In the genomic region with DNA sequence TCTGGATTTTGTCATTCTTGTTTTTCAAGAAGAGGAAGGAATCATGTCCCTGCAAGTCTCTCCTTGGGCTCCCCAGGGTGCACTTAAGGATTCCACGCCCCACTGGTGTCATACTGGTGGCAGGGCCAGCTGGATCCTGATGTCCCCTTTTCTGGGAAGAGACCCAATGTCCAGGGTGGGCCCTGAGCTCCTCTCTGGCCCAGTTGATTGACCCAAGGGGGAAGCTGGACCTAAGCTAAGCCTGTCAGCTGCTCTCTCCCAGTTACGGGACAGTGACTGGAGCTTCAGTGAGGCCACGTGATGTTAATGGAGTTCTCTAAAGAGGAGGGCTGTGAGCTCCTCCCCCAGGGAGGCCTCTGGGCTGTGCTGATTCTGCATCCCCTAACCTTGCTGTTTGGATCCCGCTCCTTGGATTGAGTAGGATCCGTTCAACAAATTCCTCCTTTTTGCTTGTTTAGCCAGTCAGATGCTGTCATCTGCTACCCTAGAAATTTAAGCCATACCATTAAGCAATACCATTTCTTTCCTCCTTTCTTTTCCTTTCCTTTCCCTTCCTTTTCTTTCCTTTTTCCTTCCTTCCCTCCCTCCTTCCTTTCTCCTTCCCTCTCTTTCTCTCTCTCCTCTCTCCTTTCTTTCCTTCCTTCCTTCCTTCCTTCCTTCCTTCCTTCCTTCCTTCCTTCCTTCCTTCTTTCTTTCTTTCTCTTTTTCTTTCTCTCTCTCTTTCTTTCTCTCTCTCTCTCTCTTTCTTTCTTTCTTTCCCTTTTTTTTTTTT, we compare ENCODE assay signal across 32 cellular contexts. TPM values are rescaled to one million over a fixed set of nuclear protein-coding genes. Genes with fewer than 3 reads are reported as not detected.
A peak's percentile ranks its signal among the peaks of the same experiment; 100 is the strongest.
DNase-seq lines count a peak whose midpoint lies in the region; ATAC-seq and TF ChIP-seq lines count a peak whose summit lies in the region.
"Had no signal": no experiment of that assay in that cellular context is flagged by ENCODE, and none has a peak within 500 bp of the region (broad histone marks: within the 10 kb centered on the region; RNA-seq: fewer than 3 reads in every experiment).

No MANE protein-coding gene starts in this region.

- H3K9me2 ChIP-seq in SK-N-SH = no peaks in the 10 kb centered on the region

- H3K9ac ChIP-seq in SK-N-SH = no peak overlapping the region

- no peak overlapping the region for H3K27ac Mint-ChIP-seq in WTC11
- H3K27ac Mint-ChIP-seq in stimulated activated memory B cell treated with anti-CD40 and anti-IgM and Interleukin-4, amounts not matched to agents 10 μg/mL and 1 μg/mL and 100 μg/mL, for 72 hours = no peak overlapping the region
- H3K27ac Mint-ChIP-seq in activated CD8-positive, alpha-beta T cell treated with anti-CD3 and anti-CD28 coated beads, Interleukin-2, amount 10 ng/mL, durations not matched to agents 7 days and 5 days = no peak overlapping the region
- H3K27ac Mint-ChIP-seq: activated naive CD8-positive, alpha-beta T cell; mesothelial cell of epicardium; naive B cell; type B pancreatic cell had no signal

- H3K9me3 ChIP-seq in SK-N-SH = no peaks in the 10 kb centered on the region
- H3K9me3 ChIP-seq: psoas muscle had no signal

- POLR2A ChIA-PET in SK-N-SH (lab: Yijun Ruan, JAX) = no interaction called here
- POLR2A ChIA-PET in WTC11 (lab: Charles Lee) = no interaction called here
- POLR2A ChIA-PET in activated CD8-positive, alpha-beta T cell treated with anti-CD3 and anti-CD28 coated beads, Interleukin-2, amount 10 ng/mL, durations not matched to agents 7 days and 5 days (lab: Charles Lee) = no interaction called here

- CTCF ChIA-PET in SK-N-SH (lab: Yijun Ruan, JAX) = interaction anchor here (1.4 kb wide), 1 partner anchor 10 kb away, joined by 4 read pairs; no protein-coding TSS in a partner anchor
- CTCF ChIA-PET in WTC11 (lab: Charles Lee) = interaction anchor here (0.5 to 0.9 kb wide), 5 partner anchors 11 to 1104 kb away, joined by 3 to 4 read pairs (median 3); no protein-coding TSS in a partner anchor
- CTCF ChIA-PET in activated CD8-positive, alpha-beta T cell treated with anti-CD3 and anti-CD28 coated beads, Interleukin-2, amount 10 ng/mL, durations not matched to agents 7 days and 5 days (lab: Charles Lee) = no interaction called here

- H3K27ac ChIP-seq in SK-N-SH (ENCODE audit: low read depth in 2 of 2, low read length in 1 of 2) = no peak overlapping the region
- H3K27ac ChIP-seq: 22Rv1, breast epithelium, C4-2B, psoas muscle, VCaP had no signal

- H3K9me3 Mint-ChIP-seq in WTC11 = peaks cover 13% of the 10 kb centered on the region
- H3K9me3 Mint-ChIP-seq in stimulated activated memory B cell treated with anti-CD40 and anti-IgM and Interleukin-4, amounts not matched to agents 10 μg/mL and 1 μg/mL and 100 μg/mL, for 72 hours = peaks cover 3% of the 10 kb centered on the region
- peaks cover 4% of the 10 kb centered on the region for H3K9me3 Mint-ChIP-seq in activated CD8-positive, alpha-beta T cell treated with anti-CD3 and anti-CD28 coated beads, Interleukin-2, amount 10 ng/mL, durations not matched to agents 7 days and 5 days (ENCODE audit: insufficient read depth)
- H3K9me3 Mint-ChIP-seq: type B pancreatic cell had no signal

- no peak overlapping the region for H2AFZ ChIP-seq in SK-N-SH (ENCODE audit: low read depth)

- H3K36me3 Mint-ChIP-seq in WTC11 = no peaks in the 10 kb centered on the region
- H3K36me3 Mint-ChIP-seq in stimulated activated memory B cell treated with anti-CD40 and anti-IgM and Interleukin-4, amounts not matched to agents 10 μg/mL and 1 μg/mL and 100 μg/mL, for 72 hours = no peaks in the 10 kb centered on the region
- H3K36me3 Mint-ChIP-seq in activated CD8-positive, alpha-beta T cell treated with anti-CD3 and anti-CD28 coated beads, Interleukin-2, amount 10 ng/mL, durations not matched to agents 7 days and 5 days (ENCODE audit: low read depth) = no peaks in the 10 kb centered on the region
- H3K36me3 Mint-ChIP-seq: activated naive CD8-positive, alpha-beta T cell; mesothelial cell of epicardium; type B pancreatic cell had no signal

- H3K4me3 Mint-ChIP-seq in WTC11 = no peak overlapping the region
- no peak overlapping the region for H3K4me3 Mint-ChIP-seq in stimulated activated memory B cell treated with anti-CD40 and anti-IgM and Interleukin-4, amounts not matched to agents 10 μg/mL and 1 μg/mL and 100 μg/mL, for 72 hours
- H3K4me3 Mint-ChIP-seq in activated CD8-positive, alpha-beta T cell treated with anti-CD3 and anti-CD28 coated beads, Interleukin-2, amount 10 ng/mL, durations not matched to agents 7 days and 5 days = no peak overlapping the region
- H3K4me3 Mint-ChIP-seq: activated naive CD8-positive, alpha-beta T cell; mesothelial cell of epicardium; naive B cell; type B pancreatic cell had no signal

- TF ChIP-seq CTCF in SK-N-SH (IDR thresholded peaks at IDR 0.05) (no peak), WTC11 (IDR thresholded peaks at IDR 0.05) (no peak)

- peaks cover 29% of the 10 kb centered on the region for H3K27me3 Mint-ChIP-seq in WTC11 (ENCODE audit: low read depth)
- H3K27me3 Mint-ChIP-seq in stimulated activated memory B cell treated with anti-CD40 and anti-IgM and Interleukin-4, amounts not matched to agents 10 μg/mL and 1 μg/mL and 100 μg/mL, for 72 hours = peaks cover 20% of the 10 kb centered on the region
- H3K27me3 Mint-ChIP-seq in activated CD8-positive, alpha-beta T cell treated with anti-CD3 and anti-CD28 coated beads, Interleukin-2, amount 10 ng/mL, durations not matched to agents 7 days and 5 days (ENCODE audit: low read depth) = peaks cover 10% of the 10 kb centered on the region

- peaks cover 83% of the 10 kb centered on the region for H3K27me3 ChIP-seq in SK-N-SH (ENCODE audit: insufficient read depth)
- H3K27me3 ChIP-seq: breast epithelium had no signal

- no peaks in the 10 kb centered on the region for H3K36me3 ChIP-seq in SK-N-SH (replicated peaks in 1 of 2; ENCODE audit: control insufficient read depth in 1 of 2, insufficient read depth in 2 of 2, low read length in 1 of 2)
- H3K36me3 ChIP-seq: breast epithelium had no signal

- H3K79me2 ChIP-seq in SK-N-SH (ENCODE audit: insufficient read depth) = no peaks in the 10 kb centered on the region

- H3K4me1 Mint-ChIP-seq in WTC11 = no peaks in the 10 kb centered on the region
- no peaks in the 10 kb centered on the region for H3K4me1 Mint-ChIP-seq in stimulated activated memory B cell treated with anti-CD40 and anti-IgM and Interleukin-4, amounts not matched to agents 10 μg/mL and 1 μg/mL and 100 μg/mL, for 72 hours
- H3K4me1 Mint-ChIP-seq in activated CD8-positive, alpha-beta T cell treated with anti-CD3 and anti-CD28 coated beads, Interleukin-2, amount 10 ng/mL, durations not matched to agents 7 days and 5 days (ENCODE audit: low read depth) = no peaks in the 10 kb centered on the region
- H3K4me1 Mint-ChIP-seq: mesothelial cell of epicardium, naive B cell had no signal

- H3F3A ChIP-seq in SK-N-SH (replicated peaks; ENCODE audit: insufficient read depth) = no peaks in the 10 kb centered on the region

- no peaks in the 10 kb centered on the region for H4K20me1 ChIP-seq in SK-N-SH (ENCODE audit: insufficient read depth)

- no peak for TF ChIP-seq EP300 in SK-N-SH (IDR thresholded peaks at IDR 0.05; ENCODE audit: borderline replicate concordance in 1 of 2, low read depth in 1 of 2, low read length in 1 of 2)

- H3K4me2 ChIP-seq in SK-N-SH = no peak overlapping the region

- DNase-seq in SK-N-SH = no peak
- DNase-seq in WTC11 (ENCODE audit: low spot score) = no peak
- peak; percentile 60 for DNase-seq in iPS-NIHi7 (ENCODE audit: extremely low spot score)
- no peak for DNase-seq in mucosa of gallbladder (ENCODE audit: low spot score)
- no peak for DNase-seq in activated CD8-positive, alpha-beta T cell treated with anti-CD3 and anti-CD28 coated beads, Interleukin-2, amount 10 ng/mL, durations not matched to agents 7 days and 5 days
- DNase-seq: activated CD4-positive, alpha-beta T cell treated with anti-CD3 and anti-CD28 coated beads for 4 hours; activated CD8-positive, alpha-beta memory T cell treated with anti-CD3 and anti-CD28 coated beads for 24 hours; activated effector memory CD4-positive, alpha-beta T cell treated with anti-CD3 and anti-CD28 coated beads, Interleukin-2, amount 50 U/mL, for 16 hours; activated T-cell treated with anti-CD3 and anti-CD28 coated beads for 4 hours; DND-41; hypothalamus; Karpas-422; left colon; naive B cell; NCI-H1436 treated with DMSO at 0.1 percent for 48 hours; NCI-H2081 treated with DMSO at 0.1 percent for 48 hours; NCI-H345; SIG-M5; stimulated activated CD4-positive, alpha-beta T cell treated with anti-CD3 and anti-CD28 coated beads, Interleukin-4, amount 100 ng/mL, for 24 hours; T-helper 9 cell had no signal

- no peak for TF ChIP-seq RAD21 in SK-N-SH (IDR thresholded peaks at IDR 0.05; ENCODE audit: low read length)

- WGBS in SK-N-SH (ENCODE audit: low lambda C conversion rate) = 27% methylated on average over 5 of the region's 5 CpGs

- no peak overlapping the region for H3K4me3 ChIP-seq in SK-N-SH (ENCODE audit: low read depth in 2 of 2, low read length in 1 of 2)
- H3K4me3 ChIP-seq: breast epithelium, psoas muscle had no signal

- no peaks in the 10 kb centered on the region for H3K4me1 ChIP-seq in SK-N-SH (ENCODE audit: control insufficient read depth in 1 of 2, insufficient read depth in 2 of 2, low read depth in 1 of 2, low read length in 1 of 2)
- H3K4me1 ChIP-seq: breast epithelium, psoas muscle had no signal

- ATAC-seq in SK-N-SH treated with all-trans-retinoic acid at 6 μM for 48 hours (no peak), WTC11 (peak; percentile 78), HG03469 (IDR thresholded peaks at IDR 0.05; ENCODE audit: unreplicated experiment) (no peak)
- peak; percentile 41 for ATAC-seq in stimulated activated memory B cell treated with anti-CD40 and anti-IgM and Interleukin-4, amounts not matched to agents 10 μg/mL and 1 μg/mL and 100 μg/mL, for 72 hours
- no peak for ATAC-seq in activated CD8-positive, alpha-beta T cell treated with anti-CD3 and anti-CD28 coated beads, Interleukin-2, amount 10 ng/mL, durations not matched to agents 7 days and 5 days
- ATAC-seq: left colon had no signal

TF ChIP-seq in SK-N-SH, 30 proteins besides CTCF, POLR2A, EP300 and RAD21 (continues in another document):
- TF ChIP-seq RXRA (IDR thresholded peaks at IDR 0.05; ENCODE audit: borderline replicate concordance, low read depth) = no peak

RNA-seq across cellular contexts. Expression of a gene that starts 17.2 kb away (rescaled TPM):
- not detected in 2 replicates for polyA plus RNA-seq in SK-N-SH (2012; rRNA removed)
- not detected in 2 replicates for polyA plus RNA-seq in SK-N-SH (2012; cell fraction: cytosol; rRNA removed)
- polyA plus RNA-seq in SK-N-SH (2012; cell fraction: nucleus; rRNA removed) = not detected in 2 replicates
- total RNA-seq in WTC11 (2021) (0.57 to 1.9 TPM (median 0.89 TPM) in 3 replicates), mucosa of gallbladder (not detected)
- not detected for total RNA-seq in activated CD8-positive, alpha-beta T cell treated with anti-CD3 and anti-CD28 coated beads, Interleukin-2, amount 10 ng/mL, durations not matched to agents 7 days and 5 days
- total RNA-seq: left colon, subcutaneous adipose tissue had no signal
- polyA plus RNA-seq: psoas muscle had no signal

Comparison
In these comparisons a context has a peak if more than half of its experiments do, and no peak if none do; other contexts are left out.
1. ATAC-seq: peak in WTC11 (single experiment) and stimulated activated memory B cell treated with anti-CD40 and anti-IgM and Interleukin-4, amounts not matched to agents 10 μg/mL and 1 μg/mL and 100 μg/mL, for 72 hours (single experiment); none in SK-N-SH treated with all-trans-retinoic acid at 6 μM for 48 hours (single experiment), HG03469 (single experiment) and activated CD8-positive, alpha-beta T cell treated with anti-CD3 and anti-CD28 coated beads, Interleukin-2, amount 10 ng/mL, durations not matched to agents 7 days and 5 days (single experiment).